In genomic region chr12:132761032-132761910, GRCh38 we compare ENCODE assay signal across 8 cellular contexts. TPM values are rescaled to one million over a fixed set of nuclear protein-coding genes. Genes with fewer than 3 reads are reported as not detected.
DNase-seq lines count a peak whose midpoint lies in the region; ATAC-seq, FAIRE-seq and TF ChIP-seq lines count a peak whose summit lies in the region.

Gene ANKLE2, minus strand, starts transcription at chr12:132761832. Its CDS starts 34 bp downstream, at chr12:132761798.

- DNase-seq in H54 (ENCODE audit: insufficient read length, low spot score): peak; percentile 69
- peak; percentile 75 for DNase-seq in M059J (ENCODE audit: low read depth)
- DNase-seq in central memory CD8-positive, alpha-beta T cell (ENCODE audit: low spot score in 2 of 2): peak in 1 of 2 donors; percentile 41
- peak; percentile 82 for DNase-seq in stimulated activated CD4-positive, alpha-beta T cell treated with anti-CD3 and anti-CD28 coated beads, Interleukin-1b, Interleukin-23, amount 100 ng/mL, for 48 hours
- no peak for DNase-seq in superior temporal gyrus (ENCODE audit: extremely low spot score)

- ATAC-seq in activated CD4-positive, CD25-positive, alpha-beta regulatory T cell treated with anti-CD3 and anti-CD28 coated beads, Interleukin-2, amount 50 U/mL, for 24 hours: peak; percentile 44 to 45
- ATAC-seq in central memory CD8-positive, alpha-beta T cell (replicated peaks; ENCODE audit: extremely low read depth, poor library complexity, severe bottlenecking): peak; percentile 49

- peak within 1 kb of the TSS; percentile 98 for H3K27ac ChIP-seq in layer of hippocampus (ENCODE audit: low read depth, low read length)

- H3K4me1 Mint-ChIP-seq in central memory CD8-positive, alpha-beta T cell: peaks cover 14% of the 10 kb centered on the region

- H3K4me3 ChIP-seq in GM08714 (ENCODE audit: low read length): peak within 1 kb of the TSS; percentile 99

- H3K27ac Mint-ChIP-seq in central memory CD8-positive, alpha-beta T cell (ENCODE audit: low read depth): peak within 1 kb of the TSS; percentile 96

- TF ChIP-seq POLR2A in H54 (IDR thresholded peaks at IDR 0.05; ENCODE audit: low read depth, low read length): peak; percentile 53; the same call in 1 of the 2 replicates

- peaks cover 25% of the 10 kb centered on the region for H3K36me3 Mint-ChIP-seq in central memory CD8-positive, alpha-beta T cell (ENCODE audit: insufficient read depth)

- no peaks in the 10 kb centered on the region for H3K27me3 Mint-ChIP-seq in central memory CD8-positive, alpha-beta T cell

- FAIRE-seq in H54 (lab: Jason Lieb, UNC): no peak

- H3K4me3 Mint-ChIP-seq in central memory CD8-positive, alpha-beta T cell: peak within 1 kb of the TSS; percentile 94

- H3K27me3 ChIP-seq in layer of hippocampus (ENCODE audit: control insufficient read depth, insufficient read depth, low read length): no peaks in the 10 kb centered on the region

- no peaks in the 10 kb centered on the region for H3K9me3 Mint-ChIP-seq in central memory CD8-positive, alpha-beta T cell

RNA-seq across cellular contexts. Expression of gene ANKLE2, which starts in this region (rescaled TPM):
- total RNA-seq in M059J (2014; rRNA removed; shearing (Covaris generic)): 47.4 and 57.4 TPM in 2 replicates
